26 cellular contexts compared by ENCODE assay signal in genomic region chr9:83996126-83996525, GRCh38.
"Had no signal": no experiment of that assay in that cellular context is flagged by ENCODE, and none has a peak within 500 bp of the region (broad histone marks: within the 10 kb centered on the region; RNA-seq: fewer than 3 reads in every experiment).

No MANE protein-coding gene starts in this region.

- H3K27me3 ChIP-seq: esophagus muscularis mucosa, foreskin keratinocyte, gastroesophageal sphincter, heart left ventricle, hepatocyte, neutrophil, right lobe of liver, suprapubic skin, transverse colon, upper lobe of right lung, uterus had no signal

- H3K4me3 ChIP-seq: esophagus muscularis mucosa, gastroesophageal sphincter, heart left ventricle, hepatocyte, lung, right lobe of liver, smooth muscle cell, suprapubic skin, transverse colon, upper lobe of right lung, uterus had no signal

- H2AFZ ChIP-seq: hepatocyte, parathyroid adenoma had no signal

- H3K36me3 ChIP-seq: neutrophil, right lobe of liver, upper lobe of right lung, uterus had no signal

- H3K4me2 ChIP-seq: hepatocyte, smooth muscle cell had no signal

- ATAC-seq: foreskin keratinocyte; gastroesophageal sphincter; heart left ventricle; left lobe of liver; natural killer cell treated with Interleukin-12 subunit alpha and Interleukin-12 subunit beta and Interleukin-15 and Interleukin-18, amount 100 ng/mL, for 72 hours; right lobe of liver; stimulated activated naive CD8-positive, alpha-beta T cell treated with anti-CD3 and anti-CD28 coated beads, Interleukin-15, amount 100 ng/mL, for 72 hours; upper lobe of right lung had no signal

- H3K9ac ChIP-seq: parathyroid adenoma had no signal

- H3K9me3 ChIP-seq: esophagus muscularis mucosa, gastroesophageal sphincter, heart left ventricle, neutrophil, right lobe of liver, suprapubic skin, transverse colon, upper lobe of right lung, uterus had no signal

- DNase-seq: dermis blood vessel endothelial cell; effector memory CD4-positive, alpha-beta T cell; foreskin keratinocyte; heart left ventricle; kidney; naive B cell; right lobe of liver; stimulated activated CD4-positive, alpha-beta T cell treated with anti-CD3 and anti-CD28 coated beads, Interleukin-12 subunit alpha, Interleukin-12 subunit beta, amount 100 ng/mL, for 4 hours; stimulated activated CD4-positive, alpha-beta T cell treated with anti-CD3 and anti-CD28 coated beads, Interleukin-1b, Interleukin-23, amount 100 ng/mL, for 48 hours; stimulated activated CD4-positive, alpha-beta T cell treated with anti-CD3 and anti-CD28 coated beads, Interleukin-4, amount 100 ng/mL, for 1 hour; stimulated activated CD8-positive, alpha-beta memory T cell treated with anti-CD3 and anti-CD28 coated beads, Interleukin-4, amount 100 ng/mL, for 48 hours; stimulated activated naive CD4-positive, alpha-beta T cell; stimulated activated naive CD8-positive, alpha-beta T cell treated with anti-CD3 and anti-CD28 coated beads, Interleukin-15, amount 100 ng/mL, for 72 hours; transverse colon; upper lobe of right lung; uterus had no signal

- H3K4me1 ChIP-seq: foreskin keratinocyte, parathyroid adenoma, upper lobe of right lung, uterus had no signal

- H3K27ac ChIP-seq: esophagus muscularis mucosa, foreskin keratinocyte, gastroesophageal sphincter, heart left ventricle, hepatocyte, neutrophil, parathyroid adenoma, right lobe of liver, suprapubic skin, transverse colon, upper lobe of right lung, uterus had no signal
